In genomic region chr4:2042947-2043395, GRCh38 we compare ENCODE assay signal across 9 cellular contexts. TPM values are rescaled to one million over a fixed set of nuclear protein-coding genes. Genes with fewer than 3 reads are reported as not detected.
DNase-seq lines count a peak whose midpoint lies in the region; ATAC-seq, FAIRE-seq and TF ChIP-seq lines count a peak whose summit lies in the region.
"Had no signal": no experiment of that assay in that cellular context is flagged by ENCODE, and none has a peak within 500 bp of the region (broad histone marks: within the 10 kb centered on the region; RNA-seq: fewer than 3 reads in every experiment).

No MANE protein-coding gene starts in this region.

- peak overlapping the region; percentile 73 for H3K4me3 Mint-ChIP-seq in activated naive CD8-positive, alpha-beta T cell treated with anti-CD3 and anti-CD28 coated beads, Interleukin-2, amount 10 ng/mL, durations not matched to agents 7 days and 5 days
- H3K4me3 Mint-ChIP-seq in memory B cell: peak overlapping the region; percentile 76

- no peaks in the 10 kb centered on the region for H4K20me1 ChIP-seq in GM23248 (ENCODE audit: insufficient read depth)

- no peak overlapping the region for H2AFZ ChIP-seq in GM23248

- H3K27ac Mint-ChIP-seq in activated naive CD8-positive, alpha-beta T cell treated with anti-CD3 and anti-CD28 coated beads, Interleukin-2, amount 10 ng/mL, durations not matched to agents 7 days and 5 days: no peak overlapping the region
- H3K27ac Mint-ChIP-seq in memory B cell: no peak overlapping the region

- H3K4me3 ChIP-seq in A549 (peak overlapping the region; percentile 99), GM23248 (peak overlapping the region; percentile 75; the same call in 1 of the 2 replicates)

- no peak overlapping the region for H3K9ac ChIP-seq in GM23248

- H3K79me2 ChIP-seq in GM23248 (ENCODE audit: insufficient read depth): no peaks in the 10 kb centered on the region

- CTCF ChIA-PET in A549 (lab: Yijun Ruan, JAX): no interaction called here

- no peaks in the 10 kb centered on the region for H3K9me3 Mint-ChIP-seq in activated naive CD8-positive, alpha-beta T cell treated with anti-CD3 and anti-CD28 coated beads, Interleukin-2, amount 10 ng/mL, durations not matched to agents 7 days and 5 days
- H3K9me3 Mint-ChIP-seq in memory B cell: peaks cover 2% of the 10 kb centered on the region

- POLR2A ChIA-PET in A549 (lab: Yijun Ruan, JAX): no interaction called here
- POLR2A ChIA-PET in activated naive CD8-positive, alpha-beta T cell treated with anti-CD3 and anti-CD28 coated beads, Interleukin-2, amount 10 ng/mL, durations not matched to agents 7 days and 5 days (lab: Charles Lee): interaction anchor here (1.1 kb wide), 1 partner anchor 15 kb away, joined by 3 read pairs; no protein-coding TSS in a partner anchor

- peaks cover 24% of the 10 kb centered on the region for H3K27me3 Mint-ChIP-seq in activated naive CD8-positive, alpha-beta T cell treated with anti-CD3 and anti-CD28 coated beads, Interleukin-2, amount 10 ng/mL, durations not matched to agents 7 days and 5 days
- peaks cover 8% of the 10 kb centered on the region for H3K27me3 Mint-ChIP-seq in memory B cell

- H3K4me1 ChIP-seq in A549 (no peaks in the 10 kb centered on the region), GM23248 (ENCODE audit: insufficient read depth) (no peaks in the 10 kb centered on the region)

- TF ChIP-seq RAD21 in A549 (conservative IDR thresholded peaks at IDR 0.05 in 1 of 2, IDR thresholded peaks at IDR 0.05 in 1 of 2): no peak

- H3K4me1 Mint-ChIP-seq in activated naive CD8-positive, alpha-beta T cell treated with anti-CD3 and anti-CD28 coated beads, Interleukin-2, amount 10 ng/mL, durations not matched to agents 7 days and 5 days: peaks cover 2% of the 10 kb centered on the region
- no peaks in the 10 kb centered on the region for H3K4me1 Mint-ChIP-seq in memory B cell

- H3F3A ChIP-seq in GM23248 (ENCODE audit: insufficient read depth): no peaks in the 10 kb centered on the region

- FAIRE-seq in A549 (lab: Jason Lieb, UNC): no peak

- no peaks in the 10 kb centered on the region for H3K36me3 Mint-ChIP-seq in activated naive CD8-positive, alpha-beta T cell treated with anti-CD3 and anti-CD28 coated beads, Interleukin-2, amount 10 ng/mL, durations not matched to agents 7 days and 5 days
- H3K36me3 Mint-ChIP-seq in memory B cell: no peaks in the 10 kb centered on the region

- 85% methylated on average over 8 of the region's 8 CpGs for WGBS in A549 (ENCODE audit: missing lambda C conversion rate)
- WGBS in GM23248 (ENCODE audit: low coverage in 1 of 2, low lambda C conversion rate in 2 of 2, missing lambda C conversion rate in 2 of 2), 2 experiments: 90 to 95% methylated on average over 8 of the region's 8 CpGs

- TF ChIP-seq CTCF in A549 (IDR thresholded peaks at IDR 0.05): no peak

- DNase-seq in A549 (ENCODE audit: low read depth in 1 of 2, low spot score in 1 of 2): no peak
- DNase-seq in GM23248: no peak
- no peak for DNase-seq in activated naive CD8-positive, alpha-beta T cell treated with anti-CD3 and anti-CD28 coated beads, Interleukin-2, amount 10 ng/mL, durations not matched to agents 7 days and 5 days
- DNase-seq in memory B cell (ENCODE audit: low spot score in 2 of 2): no peak
- DNase-seq in activated effector memory CD4-positive, alpha-beta T cell treated with anti-CD3 and anti-CD28 coated beads, Interleukin-2, amount 50 U/mL, for 16 hours: no peak
- DNase-seq in NCI-H748 treated with DMSO at 0.1 percent for 48 hours (lab: John Stamatoyannopoulos, UW): no peak
- DNase-seq: NCI-H2171 had no signal

- no peaks in the 10 kb centered on the region for H3K9me2 ChIP-seq in GM23248 (ENCODE audit: insufficient read depth)

- H3K4me2 ChIP-seq in A549: peak overlapping the region; percentile 87
- no peak overlapping the region for H3K4me2 ChIP-seq in GM23248 (ENCODE audit: unreplicated experiment)

- no peaks in the 10 kb centered on the region for H3K36me3 ChIP-seq in GM23248 (ENCODE audit: low read depth)

- in situ Hi-C loops in GM23248 (cut with MboI): no loop called here

- H3K27me3 ChIP-seq in GM23248 (replicated peaks; ENCODE audit: insufficient read depth): peaks cover 8% of the 10 kb centered on the region; the same call in 1 of the 2 replicates

- no peak for ATAC-seq in A549
- no peak for ATAC-seq in activated naive CD8-positive, alpha-beta T cell treated with anti-CD3 and anti-CD28 coated beads, Interleukin-2, amount 10 ng/mL, durations not matched to agents 7 days and 5 days (ENCODE audit: low read depth)
- no peak for ATAC-seq in memory B cell (ENCODE audit: low read depth)
- ATAC-seq in HG03139 (IDR thresholded peaks at IDR 0.05; ENCODE audit: unreplicated experiment): no peak
- no peak for ATAC-seq in HG03565 (IDR thresholded peaks at IDR 0.05; ENCODE audit: unreplicated experiment)

- peak overlapping the region in 1 of 2 experiments; percentile 96; a peak in 3 of 6 replicates for H3K27ac ChIP-seq in A549
- H3K27ac ChIP-seq in GM23248: no peak overlapping the region

- no peak for TF ChIP-seq EP300 in A549 (IDR thresholded peaks at IDR 0.05)

- H3K9me3 ChIP-seq in A549 (peaks cover 4% of the 10 kb centered on the region; the same call in 1 of the 3 replicates), GM23248 (ENCODE audit: low read depth) (no peaks in the 10 kb centered on the region)

- TF ChIP-seq POLR2A in A549 (IDR thresholded peaks at IDR 0.05; ENCODE audit: low read length): no peak

TF ChIP-seq in A549, 52 proteins besides CTCF, POLR2A, EP300 and RAD21:
- TF ChIP-seq ZC3H11A (IDR thresholded peaks at IDR 0.05): no peak
- TF ChIP-seq FOXS1 (CRISPR knock-in tag; IDR thresholded peaks at IDR 0.05): no peak
- no peak for TF ChIP-seq HES2 (IDR thresholded peaks at IDR 0.05)
- no peak for TF ChIP-seq TFCP2L1 (CRISPR knock-in tag; IDR thresholded peaks at IDR 0.05)
- no peak for TF ChIP-seq ESRRA (IDR thresholded peaks at IDR 0.05; ENCODE audit: borderline replicate concordance, low read length)
- no peak for TF ChIP-seq BHLHE40 (IDR thresholded peaks at IDR 0.05; ENCODE audit: low read depth, low read length)
- TF ChIP-seq TP53 (CRISPR knock-in tag; IDR thresholded peaks at IDR 0.05): no peak
- no peak for TF ChIP-seq RFX5 (IDR thresholded peaks at IDR 0.05)
- no peak for TF ChIP-seq NPAS2 (CRISPR knock-in tag; IDR thresholded peaks at IDR 0.05; ENCODE audit: borderline replicate concordance)
- no peak for TF ChIP-seq PBX3 (IDR thresholded peaks at IDR 0.05)
- no peak for TF ChIP-seq MYC (IDR thresholded peaks at IDR 0.05; ENCODE audit: borderline replicate concordance, low read length)
- TF ChIP-seq PHF8 (IDR thresholded peaks at IDR 0.05; ENCODE audit: borderline replicate concordance, low read depth): no peak
TF ChIP-seq in A549: peak in this region for 0.

RNA-seq across cellular contexts. Expression of gene NAT8L, which starts 16.2 kb away (rescaled TPM):
- polyA plus RNA-seq in A549 (2011; rRNA removed) (2.6 and 3.8 TPM in 2 replicates), A549 (2017; fragmentation: RNase III; extraction: RNeasy Plus Mini Kit Qiagen cat#74134 plus additional on column Dnase treatment) (7.7 to 8.2 TPM (median 8.2 TPM) in 3 replicates), GM23248 (2016; fragmentation: Nextera tagmentation; extraction: Ambion mirVana) (0.03 TPM in 1 of 2 replicates, not detected in the other)
- 7.5 and 9.1 TPM in 2 replicates for polyA plus RNA-seq in A549 (2012; cell fraction: cytosol; rRNA removed)
- polyA plus RNA-seq in A549 (2012; cell fraction: nucleus; rRNA removed): 21.8 and 25.9 TPM in 2 replicates
- 6.8 and 8.0 TPM in 2 replicates for polyA minus RNA-seq in A549 (2011; rRNA and poly(A)+ RNA removed)
- 0.38 TPM in 1 of 2 replicates, not detected in the other for total RNA-seq in GM23248 (2014; rRNA removed; shearing (Covaris generic))
- total RNA-seq in activated naive CD8-positive, alpha-beta T cell treated with anti-CD3 and anti-CD28 coated beads, Interleukin-2, amount 10 ng/mL, durations not matched to agents 7 days and 5 days: under 1 TPM in 1 of 2 experiments, not detected in 1; 0.14 TPM

RNA-seq across cellular contexts. Expression of gene NELFA, which starts 34.2 kb away (rescaled TPM):
- polyA plus RNA-seq in A549 (2011; rRNA removed) (9.3 and 11.1 TPM in 2 replicates), A549 (2017; fragmentation: RNase III; extraction: RNeasy Plus Mini Kit Qiagen cat#74134 plus additional on column Dnase treatment) (17.0 to 18.3 TPM (median 17.1 TPM) in 3 replicates), GM23248 (2016; fragmentation: Nextera tagmentation; extraction: Ambion mirVana) (23.6 and 23.9 TPM in 2 replicates)
- 27.2 and 28.3 TPM in 2 replicates for polyA plus RNA-seq in A549 (2012; cell fraction: cytosol; rRNA removed)
- polyA plus RNA-seq in A549 (2012; cell fraction: nucleus; rRNA removed): 46.0 and 66.5 TPM in 2 replicates
- 5.4 and 5.9 TPM in 2 replicates for polyA minus RNA-seq in A549 (2011; rRNA and poly(A)+ RNA removed)
- 16.9 and 18.7 TPM in 2 replicates for total RNA-seq in GM23248 (2014; rRNA removed; shearing (Covaris generic))
- 10 to 100 TPM; 41.9 to 43.9 TPM for total RNA-seq in activated naive CD8-positive, alpha-beta T cell treated with anti-CD3 and anti-CD28 coated beads, Interleukin-2, amount 10 ng/mL, durations not matched to agents 7 days and 5 days
